Comparison of ENCODE assay signal across 12 cellular contexts in genomic region chr15:71010997-71011396, GRCh38.
DNase-seq lines count a peak whose midpoint lies in the region; ATAC-seq and TF ChIP-seq lines count a peak whose summit lies in the region.
"Had no signal": no experiment of that assay in that cellular context is flagged by ENCODE, and none has a peak within 500 bp of the region (broad histone marks: within the 10 kb centered on the region; RNA-seq: fewer than 3 reads in every experiment).

No MANE protein-coding gene starts in this region.

- H3K36me3 Mint-ChIP-seq in activated CD4-positive, alpha-beta memory T cell treated with anti-CD3 and anti-CD28 coated beads for 36 hours = no peaks in the 10 kb centered on the region

- no peak overlapping the region for H4K91ac ChIP-seq in mesenchymal stem cell (ENCODE audit: low read length)

- no peak overlapping the region for H3K14ac ChIP-seq in mesenchymal stem cell (ENCODE audit: low read length in 2 of 2)

- no peak overlapping the region for H2BK5ac ChIP-seq in mesenchymal stem cell (ENCODE audit: low read depth, low read length, poor library complexity, severe bottlenecking)

- H3K4me3 ChIP-seq in heart left ventricle (peak overlapping the region in 7 of 12 donors; percentile 15 to 56 (median 50)), Loucy (ENCODE audit: low read length, poor library complexity, severe bottlenecking) (no peak overlapping the region), RWPE2 (ENCODE audit: severe bottlenecking) (no peak overlapping the region), mesenchymal stem cell (ENCODE audit: insufficient read depth in 1 of 2, low read depth in 1 of 2, low read length in 2 of 2) (no peak overlapping the region)
- H3K4me3 ChIP-seq: GM23338 had no signal

- WGBS in heart left ventricle, 4 donors = 41 to 69% (median 50%) methylated on average over 2 of the region's 2 CpGs
- 62% methylated on average over 1 of the region's 2 CpGs for WGBS in mesenchymal stem cell

- no peak overlapping the region for H2BK15ac ChIP-seq in mesenchymal stem cell (ENCODE audit: low read depth, poor library complexity, severe bottlenecking)

- CTCF ChIA-PET in activated CD4-positive, alpha-beta memory T cell treated with anti-CD3 and anti-CD28 coated beads for 36 hours (lab: Charles Lee) = no interaction called here

- no peak overlapping the region for H2BK120ac ChIP-seq in mesenchymal stem cell (ENCODE audit: low read depth, low read length)

- H3K27ac Mint-ChIP-seq in activated CD4-positive, alpha-beta memory T cell treated with anti-CD3 and anti-CD28 coated beads for 36 hours = no peak overlapping the region
- H3K27ac Mint-ChIP-seq: CD4-positive, alpha-beta T cell; GM23338 had no signal

- H3K4me2 ChIP-seq in Loucy (ENCODE audit: low read depth, low read length, poor library complexity, severe bottlenecking) = no peak overlapping the region
- no peak overlapping the region for H3K4me2 ChIP-seq in mesenchymal stem cell (ENCODE audit: low read length, poor library complexity, severe bottlenecking)
- H3K4me2 ChIP-seq: GM23338 had no signal

- ATAC-seq in heart left ventricle (peak in 3 of 4 donors; percentile 8 to 44 (median 18)), left cardiac atrium (no peak), RWPE2 (ENCODE audit: low read depth) (no peak), GM18907 (IDR thresholded peaks at IDR 0.05; ENCODE audit: unreplicated experiment) (no peak)

- no peak overlapping the region for H3K4me3 Mint-ChIP-seq in activated CD4-positive, alpha-beta memory T cell treated with anti-CD3 and anti-CD28 coated beads for 36 hours
- H3K4me3 Mint-ChIP-seq: CD4-positive, alpha-beta T cell; GM23338 had no signal

- no peaks in the 10 kb centered on the region for H3K9me3 ChIP-seq in heart left ventricle
- no peaks in the 10 kb centered on the region for H3K9me3 ChIP-seq in Loucy (ENCODE audit: insufficient read depth, low read depth, low read length)
- no peaks in the 10 kb centered on the region for H3K9me3 ChIP-seq in RWPE2 (ENCODE audit: severe bottlenecking)
- no peaks in the 10 kb centered on the region for H3K9me3 ChIP-seq in mesenchymal stem cell (ENCODE audit: control insufficient read depth, low read length)
- H3K9me3 ChIP-seq: Caco-2 had no signal

- no peaks in the 10 kb centered on the region for H3K9me2 ChIP-seq in Loucy (replicated peaks; ENCODE audit: low read depth, low read length)

- peak overlapping the region; percentile 62 for H2AFZ ChIP-seq in Loucy (ENCODE audit: low read length)
- H2AFZ ChIP-seq in mesenchymal stem cell (ENCODE audit: low read depth, low read length) = no peak overlapping the region
- H2AFZ ChIP-seq: GM23338 had no signal

- no peaks in the 10 kb centered on the region for H3K79me1 ChIP-seq in mesenchymal stem cell (replicated peaks; ENCODE audit: low read length, poor library complexity, severe bottlenecking)

- no peaks in the 10 kb centered on the region for H3F3A ChIP-seq in Loucy (ENCODE audit: low read depth)

- H3K79me2 ChIP-seq in Loucy (ENCODE audit: insufficient read depth, low read length) = no peaks in the 10 kb centered on the region

- no peaks in the 10 kb centered on the region for H3K9me3 Mint-ChIP-seq in activated CD4-positive, alpha-beta memory T cell treated with anti-CD3 and anti-CD28 coated beads for 36 hours
- H3K9me3 Mint-ChIP-seq: CD4-positive, alpha-beta T cell; GM23338 had no signal

- intact Hi-C loops in heart left ventricle (cut with DNase I) = loop anchor here in 9 of 10 donors (1.0 to 10.0 kb wide), 9 partner anchors 91 to 431 kb away; partner anchors contain the start of genes LRRC49 (in 2 of the 9) and THAP10 (in 2 of the 9)
- intact Hi-C loops in left cardiac atrium (cut with DNase I) = loop anchor here in 1 of 2 donors (2.0 to 10.0 kb wide), 3 partner anchors 244 to 430 kb away; no protein-coding TSS in a partner anchor
- intact Hi-C loops in activated CD4-positive, alpha-beta memory T cell treated with anti-CD3 and anti-CD28 coated beads for 36 hours (cut with micrococcal nuclease) = no loop called here

- DNase-seq in heart left ventricle (no peak), left cardiac atrium (no peak), RWPE2 (ENCODE audit: low spot score) (no peak), mesenchymal stem cell (no peak), hippocampal formation (lab: John Stamatoyannopoulos, UW) (no peak)
- DNase-seq in activated CD4-positive, alpha-beta memory T cell treated with anti-CD3 and anti-CD28 coated beads for 36 hours = no peak
- DNase-seq: CD4-positive, alpha-beta T cell had no signal

- no peak overlapping the region for H4K8ac ChIP-seq in mesenchymal stem cell (ENCODE audit: low read length)

- no peak overlapping the region for H2AK5ac ChIP-seq in mesenchymal stem cell (ENCODE audit: low read length, severe bottlenecking)

- H3K18ac ChIP-seq in mesenchymal stem cell (ENCODE audit: low read depth in 1 of 2, low read length in 2 of 2) = no peak overlapping the region

- H2BK12ac ChIP-seq in mesenchymal stem cell (ENCODE audit: low read length in 2 of 2) = no peak overlapping the region

- TF ChIP-seq POLR2A in heart left ventricle (IDR thresholded peaks at IDR 0.05) = no peak

- H3K9ac ChIP-seq in Loucy (ENCODE audit: low read depth, low read length, poor library complexity, severe bottlenecking) = no peak overlapping the region
- peak overlapping the region; percentile 50 for H3K9ac ChIP-seq in mesenchymal stem cell (ENCODE audit: low read length)

- H3K36me3 ChIP-seq in heart left ventricle (peaks cover 0 to 32% (median 0%) of the 10 kb centered on the region in 9 donors), Loucy (ENCODE audit: insufficient read depth, low read length) (no peaks in the 10 kb centered on the region), RWPE2 (ENCODE audit: low read depth) (no peaks in the 10 kb centered on the region), mesenchymal stem cell (ENCODE audit: control insufficient read depth in 1 of 2, insufficient read depth in 2 of 2, low read depth in 1 of 2, low read length in 2 of 2) (no peaks in the 10 kb centered on the region)

- H4K20me1 ChIP-seq in Loucy (ENCODE audit: insufficient read depth, low read length, poor library complexity, severe bottlenecking) = no peaks in the 10 kb centered on the region

- H3K27ac ChIP-seq in heart left ventricle (peak overlapping the region in 8 of 12 donors; percentile 20 to 73 (median 60)), RWPE2 (ENCODE audit: poor library complexity, severe bottlenecking) (peak overlapping the region; percentile 50), mesenchymal stem cell (ENCODE audit: low read length, poor library complexity, severe bottlenecking) (no peak overlapping the region)
- H3K27ac ChIP-seq: C4-2B had no signal

- peaks cover 11% of the 10 kb centered on the region for H3K27me3 Mint-ChIP-seq in activated CD4-positive, alpha-beta memory T cell treated with anti-CD3 and anti-CD28 coated beads for 36 hours

- H3K4ac ChIP-seq in mesenchymal stem cell (ENCODE audit: low read depth in 1 of 2, low read length in 2 of 2) = no peak overlapping the region

- TF ChIP-seq CTCF in heart left ventricle (IDR thresholded peaks at IDR 0.05) (no peak), Loucy (conservative IDR thresholded peaks at IDR 0.05; ENCODE audit: low read length) (no peak), RWPE2 (IDR thresholded peaks at IDR 0.05; ENCODE audit: poor library complexity, severe bottlenecking) (no peak)

- H3K4me1 Mint-ChIP-seq in activated CD4-positive, alpha-beta memory T cell treated with anti-CD3 and anti-CD28 coated beads for 36 hours (ENCODE audit: low read depth) = no peaks in the 10 kb centered on the region
- H3K4me1 Mint-ChIP-seq: GM23338 had no signal

- POLR2A ChIA-PET in activated CD4-positive, alpha-beta memory T cell treated with anti-CD3 and anti-CD28 coated beads for 36 hours (lab: Charles Lee) = no interaction called here

- H3K27me3 ChIP-seq in heart left ventricle (no peaks in the 10 kb centered on the region), Loucy (ENCODE audit: insufficient read depth, low read length, poor library complexity, severe bottlenecking) (no peaks in the 10 kb centered on the region), RWPE2 (ENCODE audit: insufficient read depth, poor library complexity, severe bottlenecking) (no peaks in the 10 kb centered on the region), mesenchymal stem cell (ENCODE audit: control insufficient read depth in 1 of 2, insufficient read depth in 1 of 2, low read length in 2 of 2) (no peaks in the 10 kb centered on the region)

- H3K23ac ChIP-seq in mesenchymal stem cell (ENCODE audit: low read length in 2 of 2) = no peak overlapping the region

- peaks cover 0 to 11% (median 0%) of the 10 kb centered on the region in 12 donors for H3K4me1 ChIP-seq in heart left ventricle
- H3K4me1 ChIP-seq in Loucy (ENCODE audit: insufficient read depth, low read length, poor library complexity, severe bottlenecking) = no peaks in the 10 kb centered on the region
- H3K4me1 ChIP-seq in RWPE2 (ENCODE audit: insufficient read depth, poor library complexity, severe bottlenecking) = peaks cover 26% of the 10 kb centered on the region
- no peaks in the 10 kb centered on the region for H3K4me1 ChIP-seq in mesenchymal stem cell (ENCODE audit: control insufficient read depth, insufficient read depth, low read depth, low read length)
- H3K4me1 ChIP-seq: Caco-2 had no signal

Comparison
In these comparisons a context has a peak if more than half of its experiments do, and no peak if none do; other contexts are left out.
1. ATAC-seq: peak in heart left ventricle (3 of 4); none in left cardiac atrium (0 of 2), RWPE2 (single experiment) and GM18907 (single experiment).
2. H3K4me3 ChIP-seq: peak in heart left ventricle (7 of 12); none in Loucy (single experiment), RWPE2 (single experiment) and mesenchymal stem cell (0 of 2).